Comparison of ENCODE assay signal across 12 cellular contexts in genomic region chr17:79950306-79950705, GRCh38.
DNase-seq lines count a peak whose midpoint lies in the region; ATAC-seq and TF ChIP-seq lines count a peak whose summit lies in the region.
"Had no signal": no experiment of that assay in that cellular context is flagged by ENCODE, and none has a peak within 500 bp of the region (broad histone marks: within the 10 kb centered on the region; RNA-seq: fewer than 3 reads in every experiment).

No MANE protein-coding gene starts in this region.

- intact Hi-C loops in lower lobe of right lung (cut with DNase I), result no loop called here

- H3K4me1 Mint-ChIP-seq in activated T-cell treated with anti-CD3 and anti-CD28 coated beads, Interleukin-2, amount 50 U/mL, for 24 hours (ENCODE audit: low read depth), result no peaks in the 10 kb centered on the region

- H3K9me3 Mint-ChIP-seq in activated T-cell treated with anti-CD3 and anti-CD28 coated beads, Interleukin-2, amount 50 U/mL, for 24 hours, result no peaks in the 10 kb centered on the region

- ATAC-seq in lower lobe of right lung (no peak), HG03025 (IDR thresholded peaks at IDR 0.05; ENCODE audit: low FRiP score, unreplicated experiment) (no peak)
- ATAC-seq: right cardiac atrium had no signal

- H3K4me3 ChIP-seq in lower lobe of right lung, result no peak overlapping the region

- H3K36me3 Mint-ChIP-seq in activated T-cell treated with anti-CD3 and anti-CD28 coated beads, Interleukin-2, amount 50 U/mL, for 24 hours (ENCODE audit: low read depth), result no peaks in the 10 kb centered on the region

- H3K9me3 ChIP-seq in lower lobe of right lung, result no peaks in the 10 kb centered on the region

- H3K27ac ChIP-seq in caudate nucleus (ENCODE audit: low read depth, low read length) (peak overlapping the region; percentile 52), lower lobe of right lung (no peak overlapping the region), temporal lobe (ENCODE audit: low read depth, low read length) (peak overlapping the region; percentile 86)

- H3K27me3 Mint-ChIP-seq in activated T-cell treated with anti-CD3 and anti-CD28 coated beads, Interleukin-2, amount 50 U/mL, for 24 hours, result no peaks in the 10 kb centered on the region

- no peak for TF ChIP-seq CTCF in lower lobe of right lung (IDR thresholded peaks at IDR 0.05)

- no peaks in the 10 kb centered on the region for H3K27me3 ChIP-seq in lower lobe of right lung (ENCODE audit: low read depth)

- peaks cover 36% of the 10 kb centered on the region for H3K36me3 ChIP-seq in lower lobe of right lung

- peaks cover 19% of the 10 kb centered on the region for H3K4me1 ChIP-seq in lower lobe of right lung

- DNase-seq in activated T-cell treated with anti-CD3 and anti-CD28 coated beads, Interleukin-2, amount 50 U/mL, for 24 hours, result peak; percentile 12
- DNase-seq in activated T-cell treated with anti-CD3 and anti-CD28 coated beads, Interleukin-2, amount 50 U/mL, for 1 hour, result no peak
- DNase-seq in caudate nucleus (lab: John Stamatoyannopoulos, UW) (peak in 1 of 61 donors; percentile 47), lower lobe of right lung (peak; percentile 42), middle frontal gyrus (ENCODE audit: extremely low spot score, low spot score) (no peak), ureter (ENCODE audit: low spot score) (no peak)
- DNase-seq: 8988T, MM.1S, T1000 had no signal

- no peak overlapping the region for H3K4me3 Mint-ChIP-seq in activated T-cell treated with anti-CD3 and anti-CD28 coated beads, Interleukin-2, amount 50 U/mL, for 24 hours

- H3K27ac Mint-ChIP-seq in activated T-cell treated with anti-CD3 and anti-CD28 coated beads, Interleukin-2, amount 50 U/mL, for 24 hours, result no peak overlapping the region

Comparison
In these comparisons a context has a peak if more than half of its experiments do, and no peak if none do; other contexts are left out.
1. DNase-seq: peak in activated T-cell treated with anti-CD3 and anti-CD28 coated beads, Interleukin-2, amount 50 U/mL, for 24 hours (single experiment) and lower lobe of right lung (single experiment); none in activated T-cell treated with anti-CD3 and anti-CD28 coated beads, Interleukin-2, amount 50 U/mL, for 1 hour (single experiment), middle frontal gyrus (single experiment) and ureter (single experiment).